1 cellular context compared by ENCODE assay signal in genomic region chr13:42215578-42216421, GRCh38.
TF ChIP-seq lines count a peak whose summit lies in the region.

No MANE protein-coding gene starts in this region.

TF ChIP-seq in endothelial cell of umbilical vein, 7 proteins besides CTCF, POLR2A, EP300 and RAD21:
- TF ChIP-seq GATA2 (IDR thresholded peaks at IDR 0.05; ENCODE audit: insufficient read depth, insufficient read length, low read depth, low read length) = no peak
- no peak for TF ChIP-seq MYC (IDR thresholded peaks at IDR 0.05; ENCODE audit: low read depth, low read length)
- TF ChIP-seq JUN (IDR thresholded peaks at IDR 0.05; ENCODE audit: borderline replicate concordance, insufficient read depth, insufficient read length, low read depth) = no peak
- no peak for TF ChIP-seq MAX (IDR thresholded peaks at IDR 0.05; ENCODE audit: insufficient read depth, insufficient read length)
- no peak for TF ChIP-seq FOS (IDR thresholded peaks at IDR 0.05; ENCODE audit: borderline replicate concordance, insufficient read depth, low read length)
- TF ChIP-seq POLR2AphosphoS5 (IDR thresholded peaks at IDR 0.05; ENCODE audit: insufficient read depth, low read depth, low read length) = no peak
- TF ChIP-seq EZH2 (IDR thresholded peaks at IDR 0.05; ENCODE audit: borderline replicate concordance, low read depth, low read length, severe bottlenecking) = no peak
